In genomic region chr15:82127581-82127980, GRCh38 we compare ENCODE assay signal across 30 cellular contexts.
"Had no signal": no experiment of that assay in that cellular context is flagged by ENCODE, and none has a peak within 500 bp of the region (broad histone marks: within the 10 kb centered on the region; RNA-seq: fewer than 3 reads in every experiment).

No MANE protein-coding gene starts in this region.

- H2AFZ ChIP-seq: hepatocyte had no signal

- H3K4me2 ChIP-seq: hepatocyte had no signal

- H3K27me3 Mint-ChIP-seq: naive thymus-derived CD4-positive, alpha-beta T cell; natural killer cell treated with Interleukin-12 subunit alpha and Interleukin-12 subunit beta and Interleukin-15 and Interleukin-18, amount 100 ng/mL, for 72 hours; stimulated activated naive CD8-positive, alpha-beta T cell treated with anti-CD3 and anti-CD28 coated beads, Interleukin-15, Interleukin-2, amounts not matched to agents 100 ng/mL and 50 ng/mL, for 24 hours had no signal

- H3K27ac ChIP-seq: heart right ventricle, hepatocyte, left lung, pancreas, sigmoid colon, suprapubic skin, thoracic aorta, tibial artery had no signal

- H3K79me2 ChIP-seq: hepatocyte had no signal

- H3K4me3 Mint-ChIP-seq: mesothelial cell of epicardium; naive thymus-derived CD4-positive, alpha-beta T cell; natural killer cell treated with Interleukin-12 subunit alpha and Interleukin-12 subunit beta and Interleukin-15 and Interleukin-18, amount 100 ng/mL, for 72 hours; neural crest cell; stimulated activated effector memory CD8-positive, alpha-beta T cell treated with anti-CD3 and anti-CD28 coated beads, Interleukin-12 subunit alpha, Interleukin-12 subunit beta, amount 100 ng/mL, for 72 hours; stimulated activated naive CD8-positive, alpha-beta T cell treated with anti-CD3 and anti-CD28 coated beads, Interleukin-15, Interleukin-2, amounts not matched to agents 100 ng/mL and 50 ng/mL, for 24 hours had no signal

- H3K9me3 Mint-ChIP-seq: mesothelial cell of epicardium; naive thymus-derived CD4-positive, alpha-beta T cell; natural killer cell treated with Interleukin-12 subunit alpha and Interleukin-12 subunit beta and Interleukin-15 and Interleukin-18, amount 100 ng/mL, for 72 hours; neural crest cell; stimulated activated effector memory CD8-positive, alpha-beta T cell treated with anti-CD3 and anti-CD28 coated beads, Interleukin-12 subunit alpha, Interleukin-12 subunit beta, amount 100 ng/mL, for 72 hours; stimulated activated naive CD8-positive, alpha-beta T cell treated with anti-CD3 and anti-CD28 coated beads, Interleukin-15, Interleukin-2, amounts not matched to agents 100 ng/mL and 50 ng/mL, for 24 hours had no signal

- DNase-seq: heart right ventricle; kidney glomerular epithelial cell; left cardiac atrium; left lung; mesendoderm; naive thymus-derived CD4-positive, alpha-beta T cell; nucleus accumbens; pancreas; posterior cingulate gyrus; retina; right cardiac atrium; sigmoid colon; stimulated activated CD4-positive, alpha-beta T cell treated with anti-CD3 and anti-CD28 coated beads, Interleukin-12 subunit alpha, Interleukin-12 subunit beta, amount 100 ng/mL, for 4 hours; stimulated activated CD4-positive, alpha-beta T cell treated with anti-CD3 and anti-CD28 coated beads, Interleukin-15, amount 100 ng/mL, for 24 hours; stimulated activated CD4-positive, alpha-beta T cell treated with anti-CD3 and anti-CD28 coated beads, Interleukin-2, amount 100 ng/mL, for 24 hours; stimulated activated CD4-positive, alpha-beta T cell treated with anti-CD3 and anti-CD28 coated beads, Interleukin-4, amount 100 ng/mL, for 1 hour; stimulated activated naive CD4-positive, alpha-beta T cell; tibial artery; trophoblast cell; uterus had no signal

- H3K4me1 ChIP-seq: heart right ventricle, pancreas, prostate gland had no signal

- ATAC-seq: heart right ventricle; left cardiac atrium; left lung; naive thymus-derived CD4-positive, alpha-beta T cell; pancreas; right cardiac atrium; stimulated activated effector memory CD8-positive, alpha-beta T cell treated with anti-CD3 and anti-CD28 coated beads, Interleukin-12 subunit alpha, Interleukin-12 subunit beta, amount 100 ng/mL, for 72 hours had no signal

- H3K36me3 ChIP-seq: prostate gland, thoracic aorta, uterus had no signal

- H3K27ac Mint-ChIP-seq: naive thymus-derived CD4-positive, alpha-beta T cell; natural killer cell treated with Interleukin-12 subunit alpha and Interleukin-12 subunit beta and Interleukin-15 and Interleukin-18, amount 100 ng/mL, for 72 hours; stimulated activated naive CD8-positive, alpha-beta T cell treated with anti-CD3 and anti-CD28 coated beads, Interleukin-15, Interleukin-2, amounts not matched to agents 100 ng/mL and 50 ng/mL, for 24 hours had no signal

- H3K4me1 Mint-ChIP-seq: neural crest cell had no signal

- H3K9me3 ChIP-seq: heart right ventricle, left lung, pancreas, prostate gland, sigmoid colon, suprapubic skin, thoracic aorta, tibial artery, uterus had no signal

- H3K4me3 ChIP-seq: heart right ventricle, hepatocyte, left lung, lung, pancreas, prostate gland, sigmoid colon, suprapubic skin, thoracic aorta, tibial artery, uterus had no signal

- H3K27me3 ChIP-seq: heart right ventricle, hepatocyte, left lung, pancreas, sigmoid colon, suprapubic skin, tibial artery, uterus had no signal
